In the genomic region with DNA sequence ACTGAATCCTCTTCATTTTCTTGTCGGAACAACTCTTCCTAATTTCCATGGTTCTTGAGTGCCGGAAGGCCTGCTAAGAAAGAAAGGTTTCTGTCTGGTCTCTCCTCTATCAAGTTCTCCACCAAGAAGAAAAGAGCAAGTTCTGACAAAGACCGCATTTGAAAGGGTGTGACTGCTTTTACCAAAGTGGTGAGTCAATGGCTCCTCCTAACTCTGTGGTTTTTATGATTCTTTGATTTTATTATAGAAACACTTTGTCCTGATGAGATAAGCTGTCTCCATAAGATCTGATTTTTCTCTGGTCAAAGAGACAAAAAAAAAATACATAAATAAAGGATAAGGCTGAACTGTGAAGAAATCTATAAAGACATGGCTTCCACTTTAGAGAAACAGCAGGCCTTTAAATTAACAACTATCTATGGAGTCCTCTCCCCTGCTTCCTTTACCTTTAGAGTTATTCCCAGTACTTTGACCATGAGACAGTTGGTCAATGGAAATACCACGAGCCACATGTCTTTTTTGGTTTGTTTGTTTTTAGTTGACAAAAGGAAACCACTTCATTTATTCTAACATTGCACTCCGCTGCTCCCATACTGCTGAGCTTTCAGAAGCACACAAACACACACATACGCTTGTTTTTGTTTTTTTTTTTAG, we compare ENCODE assay signal across 12 cellular contexts.
DNase-seq lines count a peak whose midpoint lies in the region; ATAC-seq and TF ChIP-seq lines count a peak whose summit lies in the region.
"Had no signal": no experiment of that assay in that cellular context is flagged by ENCODE, and none has a peak within 500 bp of the region (broad histone marks: within the 10 kb centered on the region; RNA-seq: fewer than 3 reads in every experiment).

No MANE protein-coding gene starts in this region.

- DNase-seq in EH (ENCODE audit: low read depth), result peak; percentile 29
- DNase-seq in NCI-H2029 treated with DMSO at 0.1 percent for 48 hours (lab: John Stamatoyannopoulos, UW), result peak; percentile 24
- DNase-seq in central memory CD8-positive, alpha-beta T cell (ENCODE audit: low spot score in 2 of 2), result no peak
- DNase-seq in natural killer cell, result no peak
- no peak for DNase-seq in NCI-H446 treated with DMSO at 0.1 percent for 48 hours (lab: John Stamatoyannopoulos, UW)
- DNase-seq in NCI-H1930 (lab: John Stamatoyannopoulos, UW), result no peak
- DNase-seq in NCI-H2227 (lab: John Stamatoyannopoulos, UW; ENCODE audit: unreplicated experiment), result no peak
- DNase-seq: activated effector memory CD4-positive, alpha-beta T cell treated with Interleukin-2 at 50 U/mL for 16 hours; NCI-H2107; stimulated activated CD4-positive, alpha-beta T cell treated with anti-CD3 and anti-CD28 coated beads, Interleukin-2, amount 100 ng/mL, for 48 hours; stimulated activated naive CD4-positive, alpha-beta T cell had no signal

- no peak for TF ChIP-seq CTCF in natural killer cell (IDR thresholded peaks at IDR 0.05)

- ATAC-seq in central memory CD8-positive, alpha-beta T cell (replicated peaks; ENCODE audit: extremely low read depth, poor library complexity, severe bottlenecking), result peak; percentile 89
- ATAC-seq in natural killer cell (peak; percentile 77 to 94 (median 90)), HG02970 (IDR thresholded peaks at IDR 0.05; ENCODE audit: low FRiP score, unreplicated experiment) (no peak)

- peaks cover 36% of the 10 kb centered on the region for H3K4me1 Mint-ChIP-seq in central memory CD8-positive, alpha-beta T cell
- H3K4me1 Mint-ChIP-seq in natural killer cell, result peaks cover 36 to 52% of the 10 kb centered on the region in 2 donors

- peak overlapping the region; percentile 46 for H3K27ac Mint-ChIP-seq in central memory CD8-positive, alpha-beta T cell (ENCODE audit: low read depth)
- H3K27ac Mint-ChIP-seq in natural killer cell, result peak overlapping the region; percentile 75 to 88

- no peaks in the 10 kb centered on the region for H3K9me3 Mint-ChIP-seq in central memory CD8-positive, alpha-beta T cell
- no peaks in the 10 kb centered on the region for H3K9me3 Mint-ChIP-seq in natural killer cell

- intact Hi-C loops in natural killer cell (cut with micrococcal nuclease), result no loop called here

- H3K36me3 Mint-ChIP-seq in central memory CD8-positive, alpha-beta T cell (ENCODE audit: insufficient read depth), result peaks cover 2% of the 10 kb centered on the region
- H3K36me3 Mint-ChIP-seq in natural killer cell, result peaks cover 8% of the 10 kb centered on the region

- H3K27me3 Mint-ChIP-seq in central memory CD8-positive, alpha-beta T cell, result no peaks in the 10 kb centered on the region
- H3K27me3 Mint-ChIP-seq in natural killer cell (ENCODE audit: low read depth in 2 of 2), result no peaks in the 10 kb centered on the region

- no peak overlapping the region for H3K4me3 Mint-ChIP-seq in central memory CD8-positive, alpha-beta T cell
- H3K4me3 Mint-ChIP-seq in natural killer cell, result peak overlapping the region; percentile 62

Comparison
In these comparisons a context has a peak if more than half of its experiments do, and no peak if none do; other contexts are left out.
1. DNase-seq: peak in EH (single experiment) and NCI-H2029 treated with DMSO at 0.1 percent for 48 hours (single experiment); none in central memory CD8-positive, alpha-beta T cell (0 of 2), natural killer cell (single experiment), NCI-H446 treated with DMSO at 0.1 percent for 48 hours (single experiment), NCI-H1930 (0 of 2) and NCI-H2227 (single experiment).